8 cellular contexts compared by ENCODE assay signal in genomic region chr2:111121028-111121872, GRCh38. TPM values are rescaled to one million over a fixed set of nuclear protein-coding genes. Genes with fewer than 3 reads are reported as not detected.
DNase-seq lines count a peak whose midpoint lies in the region; ATAC-seq lines count a peak whose summit lies in the region.

No MANE protein-coding gene starts in this region.

- H3K27ac Mint-ChIP-seq in activated CD4-positive, alpha-beta T cell treated with anti-CD3 and anti-CD28 coated beads, Interleukin-2, amount 10 ng/mL, durations not matched to agents 24 days and 14 days = peak overlapping the region; percentile 93

- no peaks in the 10 kb centered on the region for H3K9me3 Mint-ChIP-seq in activated CD4-positive, alpha-beta T cell treated with anti-CD3 and anti-CD28 coated beads, Interleukin-2, amount 10 ng/mL, durations not matched to agents 24 days and 14 days

- H3K4me1 Mint-ChIP-seq in activated CD4-positive, alpha-beta T cell treated with anti-CD3 and anti-CD28 coated beads, Interleukin-2, amount 10 ng/mL, durations not matched to agents 24 days and 14 days = peaks cover 48% of the 10 kb centered on the region

- H3K36me3 Mint-ChIP-seq in activated CD4-positive, alpha-beta T cell treated with anti-CD3 and anti-CD28 coated beads, Interleukin-2, amount 10 ng/mL, durations not matched to agents 24 days and 14 days (ENCODE audit: low read depth) = peaks cover 50% of the 10 kb centered on the region

- ATAC-seq in Right ventricle myocardium inferior = no peak
- ATAC-seq in GM21447 (IDR thresholded peaks at IDR 0.05; ENCODE audit: unreplicated experiment) = no peak

- H3K9me3 ChIP-seq in effector memory CD4-positive, alpha-beta T cell (ENCODE audit: control insufficient read depth, low read length) = no peaks in the 10 kb centered on the region
- H3K9me3 ChIP-seq in mononuclear cell (ENCODE audit: low read depth, low read length) = no peaks in the 10 kb centered on the region

- H3K4me1 ChIP-seq in effector memory CD4-positive, alpha-beta T cell (ENCODE audit: control insufficient read depth, insufficient read depth, low read length, poor library complexity, severe bottlenecking) = peaks cover 54% of the 10 kb centered on the region
- H3K4me1 ChIP-seq in mononuclear cell (ENCODE audit: insufficient read depth, low read length) = peaks cover 60% of the 10 kb centered on the region

- H3K27ac ChIP-seq in effector memory CD4-positive, alpha-beta T cell (ENCODE audit: insufficient read depth, low read length, poor library complexity, severe bottlenecking) = peak overlapping the region; percentile 40

- intact Hi-C loops in Right ventricle myocardium inferior (cut with DNase I) = loop anchor here (5.0 to 10.0 kb wide), 2 partner anchors 36 to 306 kb away; no protein-coding TSS in a partner anchor
- intact Hi-C loops in cardiac septum (cut with DNase I) = no loop called here
- intact Hi-C loops in activated CD4-positive, alpha-beta T cell treated with anti-CD3 and anti-CD28 coated beads, Interleukin-2, amount 10 ng/mL, durations not matched to agents 24 days and 14 days (cut with micrococcal nuclease) = loop anchor here (5.0 kb wide), 1 partner anchor 46 kb away; no protein-coding TSS in a partner anchor

- H3K4me3 ChIP-seq in effector memory CD4-positive, alpha-beta T cell (ENCODE audit: insufficient read depth, low read depth, low read length, poor library complexity, severe bottlenecking) = peak overlapping the region; percentile 74
- peak overlapping the region; percentile 78 for H3K4me3 ChIP-seq in mononuclear cell (ENCODE audit: low read length)

- H3K27me3 ChIP-seq in effector memory CD4-positive, alpha-beta T cell (replicated peaks; ENCODE audit: control insufficient read depth, insufficient read depth, low read length, poor library complexity, severe bottlenecking) = peaks cover 25% of the 10 kb centered on the region
- H3K27me3 ChIP-seq in mononuclear cell (ENCODE audit: insufficient read depth, low read length) = peaks cover 45% of the 10 kb centered on the region

- no peaks in the 10 kb centered on the region for H3K36me3 ChIP-seq in effector memory CD4-positive, alpha-beta T cell (ENCODE audit: control insufficient read depth, insufficient read depth, low read length)

- peak overlapping the region; percentile 96 for H3K4me3 Mint-ChIP-seq in activated CD4-positive, alpha-beta T cell treated with anti-CD3 and anti-CD28 coated beads, Interleukin-2, amount 10 ng/mL, durations not matched to agents 24 days and 14 days

- H3K27me3 Mint-ChIP-seq in activated CD4-positive, alpha-beta T cell treated with anti-CD3 and anti-CD28 coated beads, Interleukin-2, amount 10 ng/mL, durations not matched to agents 24 days and 14 days = peaks cover 17% of the 10 kb centered on the region

- DNase-seq in Right ventricle myocardium inferior (ENCODE audit: missing footprints) (peak; percentile 83), cardiac septum (ENCODE audit: low spot score) (no peak), NCI-H1105 (lab: John Stamatoyannopoulos, UW) (peak; percentile 46)
- peak; percentile 87 for DNase-seq in activated CD4-positive, alpha-beta T cell treated with anti-CD3 and anti-CD28 coated beads, Interleukin-2, amount 10 ng/mL, durations not matched to agents 24 days and 14 days
- peak in 2 of 3 donors; percentile 21 to 31 for DNase-seq in effector memory CD4-positive, alpha-beta T cell
- peak; percentile 56 for DNase-seq in stimulated activated naive CD4-positive, alpha-beta T cell treated with Interleukin-2 at 50 U/mL for 16 hours (lab: John Stamatoyannopoulos, UW)

RNA-seq across cellular contexts. Expression of gene BCL2L11, which starts 0.5 kb away (rescaled TPM):
- total RNA-seq in Right ventricle myocardium inferior (9.1 TPM), cardiac septum (5.2 TPM), mononuclear cell (53.2 TPM)
- total RNA-seq in activated CD4-positive, alpha-beta T cell treated with anti-CD3 and anti-CD28 coated beads, Interleukin-2, amount 10 ng/mL, durations not matched to agents 24 days and 14 days = 193 and 219 TPM in 2 replicates
